Comparison of ENCODE assay signal across 9 cellular contexts in genomic region chr6:20319520-20320357, GRCh38.
DNase-seq lines count a peak whose midpoint lies in the region; ATAC-seq and FAIRE-seq lines count a peak whose summit lies in the region.
"Had no signal": no experiment of that assay in that cellular context is flagged by ENCODE, and none has a peak within 500 bp of the region (broad histone marks: within the 10 kb centered on the region; RNA-seq: fewer than 3 reads in every experiment).

No MANE protein-coding gene starts in this region.

- peak; percentile 100 for FAIRE-seq in GM18507 (lab: Jason Lieb, UNC)
- FAIRE-seq: frontal cortex had no signal

- H3K27ac ChIP-seq in skin epidermis = peak overlapping the region in 11 of 21 experiments; percentile 2 to 88 (median 68)

- H3K4me3 ChIP-seq in skin epidermis = peak overlapping the region in 4 of 7 experiments; percentile 11 to 25 (median 24)

- peak; percentile 99 for ATAC-seq in HG02798 (IDR thresholded peaks at IDR 0.05; ENCODE audit: poor library complexity, unreplicated experiment)

- DNase-seq in GM18507 (ENCODE audit: extremely low spot score, insufficient read length, low read depth) (peak; percentile 65), RPMI8226 (peak; percentile 97), NCI-H2196 (lab: John Stamatoyannopoulos, UW; ENCODE audit: unreplicated experiment) (no peak), epidermal melanocyte (ENCODE audit: insufficient read length, low spot score) (no peak), cerebellar cortex (ENCODE audit: low spot score) (no peak)
- peak; percentile 75 for DNase-seq in activated naive CD4-positive, alpha-beta T cell treated with Interleukin-2 at 50 U/mL for 16 hours

Comparison
In these comparisons a context has a peak if more than half of its experiments do, and no peak if none do; other contexts are left out.
1. DNase-seq: peak in GM18507 (single experiment), RPMI8226 (single experiment) and activated naive CD4-positive, alpha-beta T cell treated with Interleukin-2 at 50 U/mL for 16 hours (single experiment); none in NCI-H2196 (single experiment), epidermal melanocyte (single experiment) and cerebellar cortex (single experiment).